Comparison of ENCODE assay signal across 10 cellular contexts in genomic region chr10:5563991-5564536, GRCh38. TPM values are rescaled to one million over a fixed set of nuclear protein-coding genes. Genes with fewer than 3 reads are reported as not detected.
A peak's percentile ranks its signal among the peaks of the same experiment; 100 is the strongest.
DNase-seq lines count a peak whose midpoint lies in the region; ATAC-seq, FAIRE-seq and TF ChIP-seq lines count a peak whose summit lies in the region.
"Had no signal": no experiment of that assay in that cellular context is flagged by ENCODE, and none has a peak within 500 bp of the region (broad histone marks: within the 10 kb centered on the region; RNA-seq: fewer than 3 reads in every experiment).

No MANE protein-coding gene starts in this region.

- H3K27ac Mint-ChIP-seq in astrocyte (ENCODE audit: unreplicated experiment) (peak overlapping the region; percentile 20), neural crest cell (ENCODE audit: unreplicated experiment) (peak overlapping the region; percentile 94)
- H3K27ac Mint-ChIP-seq: B cell had no signal

- peaks cover 5% of the 10 kb centered on the region for H3K27me3 Mint-ChIP-seq in astrocyte (ENCODE audit: low read depth, unreplicated experiment)
- no peaks in the 10 kb centered on the region for H3K27me3 Mint-ChIP-seq in neural crest cell (ENCODE audit: low read depth)

- peak overlapping the region; percentile 72 for H2AFZ ChIP-seq in astrocyte (ENCODE audit: low read depth, low read length)

- TF ChIP-seq EP300 in gastroesophageal sphincter (IDR thresholded peaks at IDR 0.05) = no peak

- H3K9me3 Mint-ChIP-seq in astrocyte (ENCODE audit: unreplicated experiment) (no peaks in the 10 kb centered on the region), neural crest cell (peaks cover 3% of the 10 kb centered on the region)

- H3K9me3 ChIP-seq in astrocyte (ENCODE audit: insufficient read depth, low read depth, low read length) = no peaks in the 10 kb centered on the region
- no peaks in the 10 kb centered on the region for H3K9me3 ChIP-seq in gastroesophageal sphincter
- H3K9me3 ChIP-seq: psoas muscle had no signal

- TF ChIP-seq POLR2A in gastroesophageal sphincter (IDR thresholded peaks at IDR 0.05) = no peak

- TF ChIP-seq CTCF in AG04449 (IDR thresholded peaks at IDR 0.05; ENCODE audit: insufficient read depth, low read length, missing control alignments) (no peak), astrocyte (IDR thresholded peaks at IDR 0.05; ENCODE audit: insufficient read depth, low read depth, low read length) (no peak), neural crest cell (conservative IDR thresholded peaks at IDR 0.05) (no peak), gastroesophageal sphincter (IDR thresholded peaks at IDR 0.05) (no peak)

- H3K9ac ChIP-seq in astrocyte (ENCODE audit: low read length) = peak overlapping the region; percentile 30

- H3K27ac ChIP-seq in astrocyte (ENCODE audit: low read depth, low read length) = peak overlapping the region; percentile 45
- peak overlapping the region in 2 of 4 donors; percentile 43 to 45 for H3K27ac ChIP-seq in gastroesophageal sphincter
- H3K27ac ChIP-seq: psoas muscle had no signal

- H4K20me1 ChIP-seq in astrocyte (ENCODE audit: insufficient read depth, low read length) = no peaks in the 10 kb centered on the region

- H3K4me1 ChIP-seq in astrocyte (ENCODE audit: insufficient read depth, low read length) (peaks cover 52% of the 10 kb centered on the region), gastroesophageal sphincter (peaks cover 0 to 32% (median 3%) of the 10 kb centered on the region in 3 donors)
- H3K4me1 ChIP-seq: psoas muscle had no signal

- H3K4me3 ChIP-seq in AG04449 (ENCODE audit: low read depth, low read length) (no peak overlapping the region), astrocyte (ENCODE audit: insufficient read depth, low read depth, low read length) (no peak overlapping the region), gastroesophageal sphincter (no peak overlapping the region)
- H3K4me3 ChIP-seq: psoas muscle had no signal

- DNase-seq in AG04449 (ENCODE audit: low read depth, low spot score) (peak; percentile 21), T-helper 1 cell (peak in 4 of 5 donors; percentile 25 to 67 (median 37)), astrocyte (ENCODE audit: low read depth) (peak; percentile 56), neural crest cell (ENCODE audit: low read depth, low spot score) (no peak), NK-92 (lab: John Stamatoyannopoulos, UW; ENCODE audit: unreplicated experiment) (no peak)
- no peak for DNase-seq in effector CD8-positive, alpha-beta T cell (lab: John Stamatoyannopoulos, UW)

- H3K27me3 ChIP-seq in astrocyte (ENCODE audit: insufficient read depth, low read length) (no peaks in the 10 kb centered on the region), gastroesophageal sphincter (no peaks in the 10 kb centered on the region)

- FAIRE-seq in astrocyte (lab: Jason Lieb, UNC) = peak; percentile 34

- H3K4me3 Mint-ChIP-seq in astrocyte (ENCODE audit: unreplicated experiment) (no peak overlapping the region), neural crest cell (no peak overlapping the region)
- H3K4me3 Mint-ChIP-seq: B cell had no signal

- H3K79me2 ChIP-seq in astrocyte (ENCODE audit: insufficient read depth, low read length) = no peaks in the 10 kb centered on the region

- peaks cover 53% of the 10 kb centered on the region for H3K4me1 Mint-ChIP-seq in astrocyte (ENCODE audit: low read depth, unreplicated experiment)
- peaks cover 26% of the 10 kb centered on the region for H3K4me1 Mint-ChIP-seq in neural crest cell
- H3K4me1 Mint-ChIP-seq: B cell had no signal

- CTCF ChIA-PET in AG04449 (lab: Yijun Ruan, JAX) = interaction anchor here (1.4 kb wide), 1 partner anchor 59 kb away, joined by 5 read pairs; no protein-coding TSS in a partner anchor

- H3K36me3 ChIP-seq in astrocyte (ENCODE audit: insufficient read depth, low read length) = no peaks in the 10 kb centered on the region
- no peaks in the 10 kb centered on the region for H3K36me3 ChIP-seq in gastroesophageal sphincter

- H3K4me2 ChIP-seq in astrocyte (ENCODE audit: low read length) = peak overlapping the region; percentile 48

- 81% methylated on average over 12 of the region's 18 CpGs; no CpG with 5 or more reads in 1 of the 2 donors for WGBS in gastroesophageal sphincter (ENCODE audit: low coverage in 1 of 2), 2 donors

- POLR2A ChIA-PET in AG04449 (lab: Yijun Ruan, JAX) = interaction anchor here (0.9 to 1.1 kb wide), 2 partner anchors 31 to 32 kb away, joined by 4 read pairs; no protein-coding TSS in a partner anchor

- no peak for ATAC-seq in GM21737 (IDR thresholded peaks at IDR 0.05; ENCODE audit: unreplicated experiment)
- ATAC-seq in gastroesophageal sphincter = no peak

- H3K36me3 Mint-ChIP-seq in astrocyte (ENCODE audit: low read depth, unreplicated experiment) (peaks cover 3% of the 10 kb centered on the region), neural crest cell (ENCODE audit: low read depth) (no peaks in the 10 kb centered on the region)

RNA-seq across cellular contexts. Expression of gene CALML3, which starts 39.3 kb away (rescaled TPM):
- total RNA-seq in astrocyte (not detected in 2 replicates), neural crest cell (not detected in 2 replicates), gastroesophageal sphincter (10 to 100 TPM in 1 of 4 donors, 1 to 10 TPM in 1, under 1 TPM in 1, not detected in 1; 0.13 to 19.4 (median 1.9) TPM)
- total RNA-seq: B cell, psoas muscle had no signal

Comparison
In these comparisons a context has a peak if more than half of its experiments do, and no peak if none do; other contexts are left out.
1. DNase-seq: peak in AG04449 (single experiment), T-helper 1 cell (4 of 5) and astrocyte (single experiment); none in neural crest cell (single experiment), effector CD8-positive, alpha-beta T cell (single experiment) and NK-92 (single experiment).